ENCODE assay signal across 1 cellular context in the genomic region with DNA sequence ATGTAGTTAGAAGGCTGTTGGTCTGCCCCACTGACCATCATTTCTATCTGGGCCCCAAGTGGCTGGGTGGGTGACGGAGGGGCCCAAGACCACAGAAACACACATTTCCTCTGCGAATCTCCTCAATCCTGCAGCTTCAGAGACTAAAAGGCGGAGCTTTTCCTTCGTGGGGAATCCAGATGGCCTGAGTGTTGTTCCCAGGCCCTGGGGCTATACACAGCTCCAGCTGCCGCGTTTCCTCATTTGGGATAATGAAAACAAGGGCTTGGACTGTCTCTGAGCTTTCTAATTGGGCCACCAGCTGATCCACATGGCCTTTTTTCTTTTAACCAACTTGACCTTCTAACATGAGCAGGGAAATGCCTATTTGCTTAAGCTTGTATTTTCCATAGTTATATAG.
TF ChIP-seq lines count a peak whose summit lies in the region.

No MANE protein-coding gene starts in this region.

TF ChIP-seq in liver, 16 proteins besides CTCF, POLR2A, EP300 and RAD21 (continued from another document):
- TF ChIP-seq, protein P1, sequence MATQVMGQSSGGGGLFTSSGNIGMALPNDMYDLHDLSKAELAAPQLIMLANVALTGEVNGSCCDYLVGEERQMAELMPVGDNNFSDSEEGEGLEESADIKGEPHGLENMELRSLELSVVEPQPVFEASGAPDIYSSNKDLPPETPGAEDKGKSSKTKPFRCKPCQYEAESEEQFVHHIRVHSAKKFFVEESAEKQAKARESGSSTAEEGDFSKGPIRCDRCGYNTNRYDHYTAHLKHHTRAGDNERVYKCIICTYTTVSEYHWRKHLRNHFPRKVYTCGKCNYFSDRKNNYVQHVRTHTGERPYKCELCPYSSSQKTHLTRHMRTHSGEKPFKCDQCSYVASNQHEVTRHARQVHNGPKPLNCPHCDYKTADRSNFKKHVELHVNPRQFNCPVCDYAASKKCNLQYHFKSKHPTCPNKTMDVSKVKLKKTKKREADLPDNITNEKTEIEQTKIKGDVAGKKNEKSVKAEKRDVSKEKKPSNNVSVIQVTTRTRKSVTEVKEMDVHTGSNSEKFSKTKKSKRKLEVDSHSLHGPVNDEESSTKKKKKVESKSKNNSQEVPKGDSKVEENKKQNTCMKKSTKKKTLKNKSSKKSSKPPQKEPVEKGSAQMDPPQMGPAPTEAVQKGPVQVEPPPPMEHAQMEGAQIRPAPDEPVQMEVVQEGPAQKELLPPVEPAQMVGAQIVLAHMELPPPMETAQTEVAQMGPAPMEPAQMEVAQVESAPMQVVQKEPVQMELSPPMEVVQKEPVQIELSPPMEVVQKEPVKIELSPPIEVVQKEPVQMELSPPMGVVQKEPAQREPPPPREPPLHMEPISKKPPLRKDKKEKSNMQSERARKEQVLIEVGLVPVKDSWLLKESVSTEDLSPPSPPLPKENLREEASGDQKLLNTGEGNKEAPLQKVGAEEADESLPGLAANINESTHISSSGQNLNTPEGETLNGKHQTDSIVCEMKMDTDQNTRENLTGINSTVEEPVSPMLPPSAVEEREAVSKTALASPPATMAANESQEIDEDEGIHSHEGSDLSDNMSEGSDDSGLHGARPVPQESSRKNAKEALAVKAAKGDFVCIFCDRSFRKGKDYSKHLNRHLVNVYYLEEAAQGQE (IDR thresholded peaks at IDR 0.05), result no peak
- TF ChIP-seq NR2F2 (IDR thresholded peaks at IDR 0.05), result peak; percentile 55
